ENCODE assay signal across 8 cellular contexts in genomic region chr20:17682103-17682888, GRCh38. TPM values are rescaled to one million over a fixed set of nuclear protein-coding genes. Genes with fewer than 3 reads are reported as not detected.
DNase-seq lines count a peak whose midpoint lies in the region; TF ChIP-seq lines count a peak whose summit lies in the region.

A gene with protein sequence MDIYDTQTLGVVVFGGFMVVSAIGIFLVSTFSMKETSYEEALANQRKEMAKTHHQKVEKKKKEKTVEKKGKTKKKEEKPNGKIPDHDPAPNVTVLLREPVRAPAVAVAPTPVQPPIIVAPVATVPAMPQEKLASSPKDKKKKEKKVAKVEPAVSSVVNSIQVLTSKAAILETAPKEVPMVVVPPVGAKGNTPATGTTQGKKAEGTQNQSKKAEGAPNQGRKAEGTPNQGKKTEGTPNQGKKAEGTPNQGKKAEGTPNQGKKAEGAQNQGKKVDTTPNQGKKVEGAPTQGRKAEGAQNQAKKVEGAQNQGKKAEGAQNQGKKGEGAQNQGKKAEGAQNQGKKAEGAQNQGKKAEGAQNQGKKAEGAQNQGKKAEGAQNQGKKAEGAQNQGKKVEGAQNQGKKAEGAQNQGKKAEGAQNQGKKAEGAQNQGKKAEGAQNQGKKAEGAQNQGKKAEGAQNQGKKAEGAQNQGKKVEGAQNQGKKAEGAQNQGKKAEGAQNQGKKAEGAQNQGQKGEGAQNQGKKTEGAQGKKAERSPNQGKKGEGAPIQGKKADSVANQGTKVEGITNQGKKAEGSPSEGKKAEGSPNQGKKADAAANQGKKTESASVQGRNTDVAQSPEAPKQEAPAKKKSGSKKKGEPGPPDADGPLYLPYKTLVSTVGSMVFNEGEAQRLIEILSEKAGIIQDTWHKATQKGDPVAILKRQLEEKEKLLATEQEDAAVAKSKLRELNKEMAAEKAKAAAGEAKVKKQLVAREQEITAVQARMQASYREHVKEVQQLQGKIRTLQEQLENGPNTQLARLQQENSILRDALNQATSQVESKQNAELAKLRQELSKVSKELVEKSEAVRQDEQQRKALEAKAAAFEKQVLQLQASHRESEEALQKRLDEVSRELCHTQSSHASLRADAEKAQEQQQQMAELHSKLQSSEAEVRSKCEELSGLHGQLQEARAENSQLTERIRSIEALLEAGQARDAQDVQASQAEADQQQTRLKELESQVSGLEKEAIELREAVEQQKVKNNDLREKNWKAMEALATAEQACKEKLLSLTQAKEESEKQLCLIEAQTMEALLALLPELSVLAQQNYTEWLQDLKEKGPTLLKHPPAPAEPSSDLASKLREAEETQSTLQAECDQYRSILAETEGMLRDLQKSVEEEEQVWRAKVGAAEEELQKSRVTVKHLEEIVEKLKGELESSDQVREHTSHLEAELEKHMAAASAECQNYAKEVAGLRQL (N-terminal part only) (minus strand): TSS chr20:17682242. CDS start chr20:17660507, 21,735 bp downstream.

- no peaks in the 10 kb centered on the region for H3K9me2 ChIP-seq in MM.1S (replicated peaks; ENCODE audit: insufficient read depth, low read length)

- peaks cover 20% of the 10 kb centered on the region for H3K4me1 Mint-ChIP-seq in neural crest cell

- peaks cover 11% of the 10 kb centered on the region for H3K9me3 Mint-ChIP-seq in neural crest cell

- H3K27ac ChIP-seq in MM.1S (ENCODE audit: low read length) (peak within 1 kb of the TSS; percentile 75; the same call in 1 of the 2 replicates), stomach smooth muscle (ENCODE audit: low read length) (peak within 1 kb of the TSS; percentile 31)

- H3K4me3 Mint-ChIP-seq in neural crest cell = peak within 1 kb of the TSS; percentile 89

- H3K27me3 ChIP-seq in MM.1S (replicated peaks; ENCODE audit: insufficient read depth, low read length) (no peaks in the 10 kb centered on the region), stomach smooth muscle (ENCODE audit: control insufficient read depth in 1 of 2, insufficient read depth in 2 of 2, low read length in 2 of 2) (peaks cover 0 to 3% of the 10 kb centered on the region in 2 donors)

- peaks cover 12% of the 10 kb centered on the region for H3K36me3 ChIP-seq in MM.1S (replicated peaks; ENCODE audit: insufficient read depth, low read length)
- H3K36me3 ChIP-seq in stomach smooth muscle (ENCODE audit: control insufficient read depth in 2 of 2, insufficient read depth in 2 of 2, low read length in 2 of 2) = no peaks in the 10 kb centered on the region

- peaks cover 35% of the 10 kb centered on the region for H4K20me1 ChIP-seq in MM.1S (ENCODE audit: insufficient read depth, low read length)

- no peaks in the 10 kb centered on the region for H3K9me3 ChIP-seq in MM.1S (replicated peaks; ENCODE audit: insufficient read depth, low read length)
- no peaks in the 10 kb centered on the region for H3K9me3 ChIP-seq in stomach smooth muscle (ENCODE audit: control insufficient read depth in 2 of 2, low read length in 2 of 2)

- H3K4me2 ChIP-seq in MM.1S (ENCODE audit: low read depth, low read length) = peak within 1 kb of the TSS; percentile 82

- H3K4me1 ChIP-seq in MM.1S (ENCODE audit: low read length) (peaks cover 25% of the 10 kb centered on the region), stomach smooth muscle (ENCODE audit: control insufficient read depth, insufficient read depth, low read length) (peaks cover 14% of the 10 kb centered on the region)

- peak; percentile 89 for DNase-seq in GF-D8 (lab: John Stamatoyannopoulos, UW)
- peak; percentile 98 for DNase-seq in HCEC 1CT
- peak; percentile 96 for DNase-seq in MM.1S
- peak; percentile 77 for DNase-seq in SIG-M5 (lab: John Stamatoyannopoulos, UW)
- DNase-seq in activated gamma-delta T cell treated with Interleukin-2 at 50 U/mL for 16 hours = peak; percentile 96
- DNase-seq in fibroblast of villous mesenchyme (ENCODE audit: low read depth) = peak; percentile 98
- DNase-seq in neural crest cell (ENCODE audit: low read depth, low spot score) = peak; percentile 95

- peak within 1 kb of the TSS; percentile 80 for H3K9ac ChIP-seq in MM.1S (ENCODE audit: low read length)
- peak within 1 kb of the TSS; percentile 45 to 60 for H3K9ac ChIP-seq in stomach smooth muscle (ENCODE audit: low read length in 2 of 2)

- TF ChIP-seq CTCF in MM.1S (IDR thresholded peaks at IDR 0.05; ENCODE audit: low read length) = peak; percentile 93
- TF ChIP-seq CTCF in fibroblast of villous mesenchyme (IDR thresholded peaks at IDR 0.05; ENCODE audit: insufficient read depth, low read depth, low read length) = peak; percentile 73
- TF ChIP-seq CTCF in neural crest cell (conservative IDR thresholded peaks at IDR 0.05) = peak; percentile 82

- no peak within 1 kb of the TSS for H3K27ac Mint-ChIP-seq in neural crest cell (ENCODE audit: unreplicated experiment)

- peak within 1 kb of the TSS; percentile 90 for H2AFZ ChIP-seq in MM.1S (ENCODE audit: low read length)

- H3K4me3 ChIP-seq in MM.1S (ENCODE audit: low read length) = peak within 1 kb of the TSS; percentile 82
- peak within 1 kb of the TSS; percentile 91 for H3K4me3 ChIP-seq in fibroblast of villous mesenchyme (ENCODE audit: low read depth, low read length)
- peak within 1 kb of the TSS; percentile 64 to 81 for H3K4me3 ChIP-seq in stomach smooth muscle (ENCODE audit: low read length in 2 of 2)

- H3K36me3 Mint-ChIP-seq in neural crest cell (ENCODE audit: low read depth) = peaks cover 4% of the 10 kb centered on the region

- H3K27me3 Mint-ChIP-seq in neural crest cell (ENCODE audit: low read depth) = peaks cover 52% of the 10 kb centered on the region

- H3F3A ChIP-seq in MM.1S (ENCODE audit: insufficient read depth, low read length) = peaks cover 5% of the 10 kb centered on the region; the same call in 1 of the 2 replicates

- H3K79me2 ChIP-seq in MM.1S (ENCODE audit: low read length) = peaks cover 39% of the 10 kb centered on the region

RNA-seq across cellular contexts. Expression of the gene that starts here (rescaled TPM):
- total RNA-seq in fibroblast of villous mesenchyme (123 and 136 TPM in 2 replicates), neural crest cell (46.7 and 50.9 TPM in 2 replicates)

Comparison
In these comparisons a context has a peak if more than half of its experiments do, and no peak if none do; other contexts are left out.
1. Peak in every context shown above with its lines: DNase-seq, H3K4me3 ChIP-seq and H3K27ac ChIP-seq.